8 cellular contexts compared by ENCODE assay signal in genomic region chr1:37752583-37753471, GRCh38. TPM values are rescaled to one million over a fixed set of nuclear protein-coding genes. Genes with fewer than 3 reads are reported as not detected.
DNase-seq lines count a peak whose midpoint lies in the region; TF ChIP-seq lines count a peak whose summit lies in the region.

No MANE protein-coding gene starts in this region.

- peak overlapping the region; percentile 26; the same call in 1 of the 2 replicates for H3K4me2 ChIP-seq in OCI-LY1 (ENCODE audit: low read length)

- H3K36me3 ChIP-seq in GM06990 (ENCODE audit: control insufficient read depth, insufficient read depth, low read length) = no peaks in the 10 kb centered on the region
- H3K36me3 ChIP-seq in OCI-LY1 (ENCODE audit: insufficient read depth, low read length) = no peaks in the 10 kb centered on the region
- no peaks in the 10 kb centered on the region for H3K36me3 ChIP-seq in SJCRH30

- peaks cover 5% of the 10 kb centered on the region for H3K27me3 ChIP-seq in GM06990 (replicated peaks; ENCODE audit: control insufficient read depth, insufficient read depth, low read length)
- 0 out of 2 replicates have a peak, but pooled peaks cover 5% of the 10 kb centered on the region for H3K27me3 ChIP-seq in OCI-LY1 (ENCODE audit: insufficient read depth, low read length)
- peaks cover 3% of the 10 kb centered on the region for H3K27me3 ChIP-seq in SJCRH30

- peak overlapping the region; percentile 30 for H3K4me3 ChIP-seq in GM06990 (replicated peaks; ENCODE audit: low read depth, low read length)
- peak overlapping the region; percentile 30 for H3K4me3 ChIP-seq in OCI-LY1 (ENCODE audit: low read depth, low read length, poor library complexity, severe bottlenecking)
- H3K4me3 ChIP-seq in coronary artery = peak overlapping the region; percentile 60
- no peak overlapping the region for H3K4me3 ChIP-seq in SJCRH30

- no peaks in the 10 kb centered on the region for H4K20me1 ChIP-seq in OCI-LY1 (ENCODE audit: insufficient read depth, low read length)

- H2AFZ ChIP-seq in OCI-LY1 (ENCODE audit: low read length) = no peak overlapping the region

- H3K27ac ChIP-seq in OCI-LY1 (ENCODE audit: low read depth, low read length, poor library complexity, severe bottlenecking) (no peak overlapping the region), coronary artery (no peak overlapping the region), SJCRH30 (no peak overlapping the region)

- no peaks in the 10 kb centered on the region for H3K9me3 ChIP-seq in OCI-LY1 (ENCODE audit: low read length)
- no peaks in the 10 kb centered on the region for H3K9me3 ChIP-seq in SJCRH30 (replicated peaks)

- H3K79me2 ChIP-seq in OCI-LY1 (ENCODE audit: insufficient read depth, low read length) = no peaks in the 10 kb centered on the region

- no peaks in the 10 kb centered on the region for H3F3A ChIP-seq in OCI-LY1 (ENCODE audit: insufficient read depth, low read length)

- DNase-seq in 8988T (peak; percentile 93), GM06990 (ENCODE audit: extremely low read depth, insufficient read length) (peak; percentile 50), coronary artery (ENCODE audit: low spot score) (no peak), mesenteric fat pad (ENCODE audit: low spot score) (peak; percentile 75), SJCRH30 (no peak), SKM-1 (lab: John Stamatoyannopoulos, UW; ENCODE audit: unreplicated experiment) (no peak)
- DNase-seq in NK-92 treated with Interleukin-12 subunit alpha and Interleukin-12 subunit beta, amount 100 ng/mL, for 24 hours (lab: John Stamatoyannopoulos, UW) = no peak

- H3K4me1 ChIP-seq in OCI-LY1 (ENCODE audit: insufficient read depth, low read length, severe bottlenecking) (no peaks in the 10 kb centered on the region), SJCRH30 (no peaks in the 10 kb centered on the region)

- H3K9me2 ChIP-seq in OCI-LY1 (ENCODE audit: low read depth, low read length) = no peaks in the 10 kb centered on the region

- TF ChIP-seq CTCF in GM06990 (IDR thresholded peaks at IDR 0.05; ENCODE audit: insufficient read depth, low read length, poor library complexity, severe bottlenecking) (no peak), OCI-LY1 (IDR thresholded peaks at IDR 0.05; ENCODE audit: low read length) (no peak), coronary artery (IDR thresholded peaks at IDR 0.05) (no peak)

- H3K9ac ChIP-seq in OCI-LY1 (ENCODE audit: low read length) = no peak overlapping the region

RNA-seq across cellular contexts. Expression of gene EPHA10, which starts 12.1 kb away (rescaled TPM):
- not detected for total RNA-seq in mesenteric fat pad
- total RNA-seq in SJCRH30 (2014; rRNA removed; shearing (Covaris generic)) = not detected in 2 replicates

RNA-seq across cellular contexts. Expression of gene MANEAL, which starts 40.8 kb away (rescaled TPM):
- 1.5 TPM for total RNA-seq in mesenteric fat pad
- 32.3 and 36.5 TPM in 2 replicates for total RNA-seq in SJCRH30 (2014; rRNA removed; shearing (Covaris generic))

RNA-seq across cellular contexts. Expression of gene C1orf122, which starts 54.8 kb away (rescaled TPM):
- total RNA-seq in mesenteric fat pad = 44.9 TPM
- 31.7 and 34.0 TPM in 2 replicates for total RNA-seq in SJCRH30 (2014; rRNA removed; shearing (Covaris generic))

RNA-seq across cellular contexts. Expression of gene YRDC, which starts 55.2 kb away (rescaled TPM):
- 16.2 TPM for total RNA-seq in mesenteric fat pad
- total RNA-seq in SJCRH30 (2014; rRNA removed; shearing (Covaris generic)) = 43.5 and 45.1 TPM in 2 replicates

Comparison
In these comparisons a context has a peak if more than half of its experiments do, and no peak if none do; other contexts are left out.
1. DNase-seq: peak in 8988T (single experiment), GM06990 (single experiment) and mesenteric fat pad (single experiment); none in coronary artery (single experiment), SJCRH30 (0 of 2), NK-92 treated with Interleukin-12 subunit alpha and Interleukin-12 subunit beta, amount 100 ng/mL, for 24 hours (single experiment) and SKM-1 (single experiment).
2. RNA of gene MANEAL, which starts 40.8 kb away (total RNA-seq): 32.3 to 36.5 TPM in SJCRH30; 1.5 TPM in mesenteric fat pad (single experiment); every median in the first group is over 10 times any median in the second.